In genomic region chr1:1908506-1908791, GRCh38 we compare ENCODE assay signal across 1 cellular context.
TF ChIP-seq lines count a peak whose summit lies in the region.

No MANE protein-coding gene starts in this region.

TF ChIP-seq in H1, 55 proteins besides CTCF, POLR2A, EP300 and RAD21:
- TF ChIP-seq, protein P1, sequence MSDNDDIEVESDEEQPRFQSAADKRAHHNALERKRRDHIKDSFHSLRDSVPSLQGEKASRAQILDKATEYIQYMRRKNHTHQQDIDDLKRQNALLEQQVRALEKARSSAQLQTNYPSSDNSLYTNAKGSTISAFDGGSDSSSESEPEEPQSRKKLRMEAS (IDR thresholded peaks at IDR 0.05): peak; percentile 40; the same call in 1 of the 2 replicates
- no peak for TF ChIP-seq FOSL1 (IDR thresholded peaks at IDR 0.05; ENCODE audit: insufficient read depth, low read depth, low read length)
